ENCODE assay signal across 10 cellular contexts in genomic region chr11:111922803-111923202, GRCh38. TPM values are rescaled to one million over a fixed set of nuclear protein-coding genes. Genes with fewer than 3 reads are reported as not detected.
A peak's percentile ranks its signal among the peaks of the same experiment; 100 is the strongest.
DNase-seq lines count a peak whose midpoint lies in the region; ATAC-seq lines count a peak whose summit lies in the region.
"Had no signal": no experiment of that assay in that cellular context is flagged by ENCODE, and none has a peak within 500 bp of the region (broad histone marks: within the 10 kb centered on the region; RNA-seq: fewer than 3 reads in every experiment).

No MANE protein-coding gene starts in this region.

- H2AK5ac ChIP-seq in trophoblast cell (ENCODE audit: low read length): no peak overlapping the region

- no peak overlapping the region for H4K91ac ChIP-seq in trophoblast cell (ENCODE audit: low read depth, low read length)

- H3K4me3 ChIP-seq in BLaER1 treated with 17β-estradiol and CSF1 and Interleukin-3, amounts not matched to agents 10 nM and 100 nM: no peak overlapping the region
- H3K4me3 ChIP-seq in SK-N-MC (peak overlapping the region; percentile 55), trophoblast cell (ENCODE audit: low read depth, low read length) (no peak overlapping the region)
- H3K4me3 ChIP-seq: GM23338 had no signal

- H3K36me3 ChIP-seq in BLaER1 treated with 17β-estradiol and CSF1 and Interleukin-3, amounts not matched to agents 10 nM and 100 nM: no peaks in the 10 kb centered on the region
- H3K36me3 ChIP-seq in SK-N-MC (ENCODE audit: insufficient read depth, low read length) (no peaks in the 10 kb centered on the region), trophoblast cell (ENCODE audit: control insufficient read depth in 1 of 2, insufficient read depth in 2 of 2, low read length in 2 of 2) (no peaks in the 10 kb centered on the region)

- peaks cover 27 to 50% (median 33%) of the 10 kb centered on the region in 10 experiments for H3K4me1 ChIP-seq in BLaER1 treated with 17β-estradiol and CSF1 and Interleukin-3, amounts not matched to agents 10 nM and 100 nM
- H3K4me1 ChIP-seq in trophoblast cell (ENCODE audit: control insufficient read depth in 1 of 2, insufficient read depth in 2 of 2, low read length in 2 of 2): peaks cover 22 to 26% of the 10 kb centered on the region in 2 experiments

- H3K9ac ChIP-seq in BLaER1 treated with 17β-estradiol and CSF1 and Interleukin-3, amounts not matched to agents 10 nM and 100 nM: no peak overlapping the region
- H3K9ac ChIP-seq in SK-N-MC (ENCODE audit: insufficient read length) (peak overlapping the region; percentile 70), trophoblast cell (ENCODE audit: low read length) (no peak overlapping the region)

- no peak overlapping the region for H4K12ac ChIP-seq in trophoblast cell (ENCODE audit: low read depth, low read length)

- WGBS in trophoblast cell (ENCODE audit: extremely low coverage, insufficient coverage, insufficient read length): no CpG with 5 or more reads among the region's 2 CpGs

- peak overlapping the region in 3 of 11 experiments; percentile 24 to 46 (median 31); a peak in 4 of 22 replicates for H3K27ac ChIP-seq in BLaER1 treated with 17β-estradiol and CSF1 and Interleukin-3, amounts not matched to agents 10 nM and 100 nM
- H3K27ac ChIP-seq in SK-N-MC: peak overlapping the region; percentile 96
- H3K27ac ChIP-seq in trophoblast cell (ENCODE audit: low read depth, low read length): peak overlapping the region; percentile 82

- no peak overlapping the region for H3K4ac ChIP-seq in trophoblast cell (ENCODE audit: low read depth, low read length)

- no peak for ATAC-seq in GM21786 (IDR thresholded peaks at IDR 0.05; ENCODE audit: unreplicated experiment)
- ATAC-seq in GM18520 (IDR thresholded peaks at IDR 0.05; ENCODE audit: unreplicated experiment): no peak
- ATAC-seq: GM23338 had no signal

- no peaks in the 10 kb centered on the region for H3K27me3 ChIP-seq in BLaER1 treated with 17β-estradiol and CSF1 and Interleukin-3, amounts not matched to agents 10 nM and 100 nM
- no peaks in the 10 kb centered on the region for H3K27me3 ChIP-seq in trophoblast cell (ENCODE audit: insufficient read depth, low read length)

- peak overlapping the region; percentile 3 for H2BK5ac ChIP-seq in trophoblast cell (ENCODE audit: low read depth, low read length, poor library complexity)

- peaks cover 2% of the 10 kb centered on the region for H3K79me2 ChIP-seq in trophoblast cell (ENCODE audit: control insufficient read depth, insufficient read depth, low read length, poor library complexity)

- peaks cover 11% of the 10 kb centered on the region for H3K79me1 ChIP-seq in trophoblast cell (ENCODE audit: low read length)

- H2BK12ac ChIP-seq in trophoblast cell (ENCODE audit: low read length): no peak overlapping the region

- H4K8ac ChIP-seq in trophoblast cell (ENCODE audit: low read depth, low read length): no peak overlapping the region

- no peak overlapping the region for H3K18ac ChIP-seq in trophoblast cell (ENCODE audit: low read length)

- no peak overlapping the region for H2BK120ac ChIP-seq in trophoblast cell (ENCODE audit: insufficient read depth, low read length, poor library complexity)

- DNase-seq in SK-N-MC (ENCODE audit: low read depth, low spot score): no peak
- peak; percentile 80 for DNase-seq in fibroblast of the conjunctiva (ENCODE audit: low read depth)
- no peak for DNase-seq in trophoblast cell
- DNase-seq in NCI-H82 (lab: John Stamatoyannopoulos, UW): no peak
- DNase-seq in nucleus accumbens (lab: John Stamatoyannopoulos, UW): no peak
- DNase-seq: NCI-H1048 had no signal

- no peaks in the 10 kb centered on the region for H4K20me1 ChIP-seq in BLaER1 treated with 17β-estradiol and CSF1 and Interleukin-3, amounts not matched to agents 10 nM and 100 nM

- no peak overlapping the region for H3K14ac ChIP-seq in trophoblast cell (ENCODE audit: low read length)

- H3K9me3 ChIP-seq in BLaER1 treated with 17β-estradiol and CSF1 and Interleukin-3, amounts not matched to agents 10 nM and 100 nM (replicated peaks in 1 of 11): no peaks in the 10 kb centered on the region
- H3K9me3 ChIP-seq in SK-N-MC (ENCODE audit: low read depth, low read length): no peaks in the 10 kb centered on the region
- H3K9me3 ChIP-seq in trophoblast cell (ENCODE audit: insufficient read depth, low read depth, low read length): peaks cover 4% of the 10 kb centered on the region

- H3K4me2 ChIP-seq in BLaER1 treated with 17β-estradiol and CSF1 and Interleukin-3, amounts not matched to agents 10 nM and 100 nM: peak overlapping the region in 6 of 11 experiments; percentile 4 to 68 (median 48); a peak in 10 of 22 replicates
- no peak overlapping the region for H3K4me2 ChIP-seq in trophoblast cell (ENCODE audit: low read length)
- H3K4me2 ChIP-seq: GM23338 had no signal

- H3K23ac ChIP-seq in trophoblast cell (ENCODE audit: low read length): no peak overlapping the region

- no peak overlapping the region for H2AFZ ChIP-seq in trophoblast cell (ENCODE audit: insufficient read depth, low read length, poor library complexity)

RNA-seq across cellular contexts. Expression of gene C11orf52, which starts 4.1 kb away (rescaled TPM):
- 7.1 and 7.4 TPM in 2 replicates for polyA plus RNA-seq in trophoblast cell (2013)

RNA-seq across cellular contexts. Expression of gene HSPB2, which starts 10.3 kb away (rescaled TPM):
- 0.05 TPM in 1 of 2 replicates, not detected in the other for polyA plus RNA-seq in trophoblast cell (2013)

RNA-seq across cellular contexts. Expression of gene CRYAB, which starts 11.2 kb away (rescaled TPM):
- 13.0 and 16.7 TPM in 2 replicates for polyA plus RNA-seq in trophoblast cell (2013)

RNA-seq across cellular contexts. Expression of gene DIXDC1, which starts 14.3 kb away (rescaled TPM):
- 3.0 and 3.1 TPM in 2 replicates for polyA plus RNA-seq in trophoblast cell (2013)

RNA-seq across cellular contexts. Expression of gene CFAP68, which starts 43.5 kb away (rescaled TPM):
- polyA plus RNA-seq in trophoblast cell (2013): 18.3 and 18.7 TPM in 2 replicates
